Comparison of ENCODE assay signal across 24 cellular contexts in the genomic region with DNA sequence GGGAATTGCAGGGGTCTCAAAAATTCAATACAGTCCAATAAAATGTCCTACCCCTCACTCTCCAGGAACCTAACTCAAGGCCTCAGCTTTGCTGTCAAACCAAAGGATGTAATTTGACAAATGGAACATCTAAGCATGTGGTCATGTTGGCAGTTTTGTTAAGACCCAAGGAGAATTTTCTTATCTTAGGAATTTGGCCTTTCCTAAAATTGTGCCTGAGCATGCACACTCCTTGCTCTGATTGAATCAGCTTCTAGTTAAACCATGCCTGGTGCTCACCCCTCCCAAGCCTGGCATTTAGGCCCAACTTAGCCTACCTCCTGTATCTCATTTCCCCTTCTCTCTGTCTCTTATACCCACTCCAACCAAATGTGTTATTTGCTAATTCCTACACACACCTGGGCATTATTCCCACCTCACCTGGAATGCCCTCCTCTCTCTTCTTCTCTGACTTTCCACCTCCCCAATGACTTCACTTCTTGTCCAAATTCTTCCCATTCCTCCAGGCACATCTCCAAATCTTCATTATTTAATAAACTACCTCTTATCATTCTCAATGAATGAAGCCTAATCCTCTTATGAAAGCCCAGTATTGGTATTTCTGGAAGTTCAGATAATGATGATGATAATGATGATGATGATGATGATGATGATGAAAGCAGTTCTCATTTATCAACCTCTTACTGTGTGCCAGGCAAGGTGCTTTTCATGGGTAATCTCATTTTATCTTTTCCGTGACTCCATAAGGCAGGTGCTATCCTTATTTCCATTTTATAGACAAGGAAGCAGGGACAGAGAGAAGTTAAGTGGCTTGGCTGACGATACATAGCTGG.
"Had no signal": no experiment of that assay in that cellular context is flagged by ENCODE, and none has a peak within 500 bp of the region (broad histone marks: within the 10 kb centered on the region; RNA-seq: fewer than 3 reads in every experiment).

No MANE protein-coding gene starts in this region.

- H3K4me1 ChIP-seq: gastrocnemius medialis, prostate gland, suprapubic skin, transverse colon, vagina had no signal

- H3K27ac ChIP-seq: dorsolateral prefrontal cortex, epithelial cell of prostate, gastrocnemius medialis, prostate gland, suprapubic skin, transverse colon, vagina had no signal

- H3K36me3 ChIP-seq: gastrocnemius medialis, prostate gland, suprapubic skin, transverse colon, vagina had no signal

- H3K27me3 ChIP-seq: gastrocnemius medialis, suprapubic skin, transverse colon, vagina had no signal

- ATAC-seq: esophagus mucosa; gastrocnemius medialis; mucosa of descending colon; naive thymus-derived CD4-positive, alpha-beta T cell; right cardiac atrium; stimulated activated naive CD8-positive, alpha-beta T cell treated with anti-CD3 and anti-CD28 coated beads, Interleukin-15, amount 100 ng/mL, for 72 hours had no signal

- H3K9me3 ChIP-seq: gastrocnemius medialis, mucosa of descending colon, prostate gland, suprapubic skin, transverse colon, vagina had no signal

- H3K4me3 ChIP-seq: dorsolateral prefrontal cortex, gastrocnemius medialis, mucosa of descending colon, prostate gland, suprapubic skin, transverse colon, vagina had no signal

- DNase-seq: dorsolateral prefrontal cortex; effector CD8-positive, alpha-beta T cell; endodermal cell; foreskin fibroblast; gastrocnemius medialis; head of caudate nucleus; mesenchymal stem cell; mucosa of descending colon; naive thymus-derived CD4-positive, alpha-beta T cell; nucleus accumbens; right cardiac atrium; small intestine; stimulated activated CD4-positive, alpha-beta T cell treated with anti-CD3 and anti-CD28 coated beads, Interleukin-12 subunit alpha, Interleukin-12 subunit beta, amount 100 ng/mL, for 4 hours; stimulated activated CD4-positive, alpha-beta T cell treated with anti-CD3 and anti-CD28 coated beads, Interleukin-1b, Interleukin-23, amount 100 ng/mL, for 48 hours; stimulated activated CD4-positive, alpha-beta T cell treated with anti-CD3 and anti-CD28 coated beads, Interleukin-4, amount 100 ng/mL, for 1 hour; stimulated activated CD8-positive, alpha-beta memory T cell treated with anti-CD3 and anti-CD28 coated beads, Interleukin-4, amount 100 ng/mL, for 48 hours; stimulated activated naive CD4-positive, alpha-beta T cell; stimulated activated naive CD8-positive, alpha-beta T cell treated with anti-CD3 and anti-CD28 coated beads, Interleukin-15, amount 100 ng/mL, for 72 hours; transverse colon had no signal
